ENCODE assay signal across 15 cellular contexts in the genomic region with DNA sequence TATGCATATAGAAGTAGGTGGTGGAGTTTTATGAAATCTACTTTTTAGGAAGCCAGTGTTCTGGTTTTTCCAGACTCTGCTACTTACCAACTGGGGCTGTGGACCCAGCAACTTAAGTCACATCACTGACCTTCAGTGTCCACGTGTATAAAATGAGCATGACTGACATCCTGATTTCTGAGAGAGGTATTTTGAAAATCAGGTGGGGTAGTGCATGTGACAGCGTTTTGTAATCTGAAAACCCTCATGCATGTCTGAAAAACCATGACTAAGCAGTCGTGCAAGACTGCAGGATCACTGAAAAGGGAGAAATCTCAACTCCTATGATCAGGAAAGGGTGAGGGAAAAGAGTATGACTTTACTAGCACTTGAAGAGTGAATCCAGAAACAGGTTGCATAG.
"Had no signal": no experiment of that assay in that cellular context is flagged by ENCODE, and none has a peak within 500 bp of the region (broad histone marks: within the 10 kb centered on the region; RNA-seq: fewer than 3 reads in every experiment).

No MANE protein-coding gene starts in this region.

- DNase-seq: activated B cell treated with CpG ODN at 0.5 μM for 24 hours; activated T-cell treated with anti-CD3 and anti-CD28 coated beads, Interleukin-2, amount 50 U/mL, for 1 hour; amniotic stem cell; cerebellar nuclear complex; glutamatergic neuron; mammary epithelial cell; natural killer cell; nucleus accumbens; sigmoid colon; stimulated activated CD4-positive, alpha-beta T cell treated with anti-CD3 and anti-CD28 coated beads, Interleukin-2, amount 100 ng/mL, for 24 hours; stimulated activated naive B cell treated with anti-CD40 and anti-IgM and Interleukin-4, amounts not matched to agents 10 μg/mL and 1 μg/mL and 100 μg/mL, for 72 hours; T-helper 17 cell; transverse colon had no signal

- H3K4me3 ChIP-seq: esophagus muscularis mucosa, sigmoid colon, transverse colon had no signal

- ATAC-seq: left lobe of liver, natural killer cell, T-helper 17 cell had no signal
